Comparison of ENCODE assay signal across 17 cellular contexts in the genomic region with DNA sequence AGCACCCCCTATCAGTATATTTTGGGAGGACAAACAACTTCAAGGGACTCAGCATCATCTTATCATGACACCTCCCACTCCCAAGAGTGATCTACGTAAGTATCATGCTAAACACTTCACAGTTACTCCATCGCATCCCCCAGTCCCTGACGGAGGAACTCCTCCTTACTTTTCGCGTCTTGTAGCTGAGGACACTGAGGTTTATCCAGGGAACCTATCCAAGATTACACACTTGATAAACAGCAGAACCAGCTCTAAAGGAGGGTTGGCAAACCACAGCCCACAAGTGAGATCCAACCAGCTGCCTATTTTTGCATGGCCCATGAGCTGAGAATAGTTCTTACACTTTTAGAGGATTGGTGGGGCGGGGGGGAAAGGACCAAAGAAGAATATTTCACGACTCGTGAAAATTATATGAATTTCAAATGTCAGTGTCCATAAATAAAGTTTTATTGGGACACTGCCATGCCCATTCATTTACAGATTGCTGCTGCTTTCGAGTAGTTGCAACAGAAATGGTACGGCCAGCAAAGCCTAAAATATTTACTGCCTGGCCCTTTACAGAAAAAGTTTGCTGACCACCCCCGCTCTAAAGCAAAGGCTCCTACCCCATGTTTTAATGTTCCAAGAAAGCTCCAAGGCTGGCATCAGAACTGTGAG. TPM values are rescaled to one million over a fixed set of nuclear protein-coding genes. Genes with fewer than 3 reads are reported as not detected.
DNase-seq lines count a peak whose midpoint lies in the region; ATAC-seq lines count a peak whose summit lies in the region.
"Had no signal": no experiment of that assay in that cellular context is flagged by ENCODE, and none has a peak within 500 bp of the region (broad histone marks: within the 10 kb centered on the region; RNA-seq: fewer than 3 reads in every experiment).

No MANE protein-coding gene starts in this region.

- H2BK5ac ChIP-seq in mesendoderm (ENCODE audit: low read length), result no peak overlapping the region

- H3K4me3 ChIP-seq in mesendoderm (ENCODE audit: low read length) (no peak overlapping the region), rectal smooth muscle tissue (ENCODE audit: low read length) (no peak overlapping the region)
- H3K4me3 ChIP-seq: BLaER1 treated with 17β-estradiol and CSF1 and Interleukin-3, amounts not matched to agents 10 nM and 100 nM; GM23248; Peyer's patch; SK-N-MC had no signal

- no peak overlapping the region for H4K5ac ChIP-seq in mesendoderm (ENCODE audit: low read length)

- no peak overlapping the region for H2BK15ac ChIP-seq in mesendoderm (replicated peaks; ENCODE audit: low read depth)

- no peak overlapping the region for H3K4me2 ChIP-seq in mesendoderm (ENCODE audit: low read length)

- DNase-seq in LHCN-M2 (ENCODE audit: low read depth) (peak; percentile 22), mesendoderm (peak; percentile 76), D341Med (ENCODE audit: low spot score) (no peak), COR-L47 (lab: John Stamatoyannopoulos, UW) (no peak)
- no peak for DNase-seq in activated CD4-positive, alpha-beta T cell treated with anti-CD3 and anti-CD28 coated beads, Interleukin-2, amount 50 U/mL, for 48 hours
- DNase-seq: CD8-positive, alpha-beta T cell; HCEC 1CT; NCI-H1105; NCI-H2081; NCI-H2171 treated with DMSO at 0.1 percent for 48 hours; NCI-H446; Peyer's patch had no signal

- H3K36me3 ChIP-seq in mesendoderm (ENCODE audit: control insufficient read depth, insufficient read depth, low read length) (no peaks in the 10 kb centered on the region), rectal smooth muscle tissue (ENCODE audit: control insufficient read depth, insufficient read depth, low read length) (no peaks in the 10 kb centered on the region)
- H3K36me3 ChIP-seq: BLaER1 treated with 17β-estradiol and CSF1 and Interleukin-3, amounts not matched to agents 10 nM and 100 nM; Peyer's patch had no signal

- H3K4ac ChIP-seq in mesendoderm (ENCODE audit: low read depth, low read length), result no peak overlapping the region

- no peak overlapping the region for H3K23ac ChIP-seq in mesendoderm (ENCODE audit: low read length)

- H2AK5ac ChIP-seq in mesendoderm (ENCODE audit: low read length), result no peak overlapping the region

- H3K9ac ChIP-seq in mesendoderm (ENCODE audit: low read length) (no peak overlapping the region), rectal smooth muscle tissue (ENCODE audit: low read length) (no peak overlapping the region)
- H3K9ac ChIP-seq: BLaER1 treated with 17β-estradiol and CSF1 and Interleukin-3, amounts not matched to agents 10 nM and 100 nM; GM23248 had no signal

- H3K56ac ChIP-seq in mesendoderm (ENCODE audit: low read length), result no peak overlapping the region

- no peaks in the 10 kb centered on the region for H3K79me1 ChIP-seq in mesendoderm (ENCODE audit: low read length)

- no peak for ATAC-seq in HG03342 (IDR thresholded peaks at IDR 0.05; ENCODE audit: unreplicated experiment)
- ATAC-seq: CD8-positive, alpha-beta T cell had no signal

- H4K8ac ChIP-seq in mesendoderm (ENCODE audit: low read depth, low read length), result no peak overlapping the region

- no peak overlapping the region for H2BK120ac ChIP-seq in mesendoderm (ENCODE audit: low read depth, low read length)

- H3K27ac ChIP-seq in mesendoderm (ENCODE audit: low read depth, low read length), result no peak overlapping the region
- H3K27ac ChIP-seq in rectal smooth muscle tissue (ENCODE audit: low read depth, low read length), result peak overlapping the region; percentile 10
- H3K27ac ChIP-seq: BLaER1 treated with 17β-estradiol and CSF1 and Interleukin-3, amounts not matched to agents 10 nM and 100 nM; GM23248; Peyer's patch; SK-N-MC had no signal

- H3K4me1 ChIP-seq in mesendoderm (ENCODE audit: control insufficient read depth, low read depth, low read length), result no peaks in the 10 kb centered on the region
- H3K4me1 ChIP-seq in rectal smooth muscle tissue (ENCODE audit: control insufficient read depth, insufficient read depth, low read length), result peaks cover 7% of the 10 kb centered on the region
- H3K4me1 ChIP-seq: Peyer's patch had no signal

- no peak overlapping the region for H3K18ac ChIP-seq in mesendoderm (ENCODE audit: low read length)

- no peaks in the 10 kb centered on the region for H3K27me3 ChIP-seq in mesendoderm (ENCODE audit: insufficient read depth, low read length, poor library complexity)
- no peaks in the 10 kb centered on the region for H3K27me3 ChIP-seq in rectal smooth muscle tissue (ENCODE audit: control insufficient read depth, insufficient read depth, low read length)
- H3K27me3 ChIP-seq: BLaER1 treated with 17β-estradiol and CSF1 and Interleukin-3, amounts not matched to agents 10 nM and 100 nM; Peyer's patch had no signal

- H3K79me2 ChIP-seq in mesendoderm (ENCODE audit: control insufficient read depth, insufficient read depth, low read length), result no peaks in the 10 kb centered on the region

- WGBS in mesendoderm (ENCODE audit: extremely low coverage, insufficient coverage, low lambda C conversion rate), result no CpG with 5 or more reads among the region's 11 CpGs

RNA-seq across cellular contexts. Expression of a gene that starts 47.8 kb away (rescaled TPM):
- total RNA-seq in LHCN-M2 (2014; rRNA removed), result 5.2 and 5.6 TPM in 2 replicates
- 1.4 TPM for polyA plus RNA-seq in LHCN-M2 (2012)
- 1.3 TPM for polyA plus RNA-seq in mesendoderm (2013, experiment 1 of 2)
- polyA plus RNA-seq in mesendoderm (2013, experiment 2 of 2), result 1.5 TPM

Comparison
In these comparisons a context has a peak if more than half of its experiments do, and no peak if none do; other contexts are left out.
1. DNase-seq: peak in LHCN-M2 (single experiment) and mesendoderm (single experiment); none in activated CD4-positive, alpha-beta T cell treated with anti-CD3 and anti-CD28 coated beads, Interleukin-2, amount 50 U/mL, for 48 hours (0 of 2), D341Med (single experiment) and COR-L47 (single experiment).